22 cellular contexts compared by ENCODE assay signal in the genomic region with DNA sequence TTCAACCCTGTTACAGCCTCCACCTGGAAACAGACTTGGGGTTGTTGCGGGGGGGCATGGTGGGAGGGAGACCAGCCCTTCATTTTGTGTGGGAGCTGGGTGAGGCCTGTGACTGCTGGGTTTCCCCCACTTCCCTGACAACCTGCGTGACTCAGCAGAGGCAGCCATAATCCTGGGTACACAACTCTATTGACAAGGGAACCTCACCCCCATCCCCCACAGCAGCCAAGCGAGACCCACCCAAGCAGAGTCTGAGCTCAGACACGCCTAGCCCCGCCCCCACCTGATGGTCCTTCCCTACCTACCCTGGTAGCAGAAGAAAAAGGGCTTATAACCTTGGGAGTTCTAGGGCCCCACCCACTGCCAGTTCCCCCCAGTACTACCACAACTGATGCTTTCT. TPM values are rescaled to one million over a fixed set of nuclear protein-coding genes. Genes with fewer than 3 reads are reported as not detected.
DNase-seq lines count a peak whose midpoint lies in the region; ATAC-seq, FAIRE-seq and TF ChIP-seq lines count a peak whose summit lies in the region.
"Had no signal": no experiment of that assay in that cellular context is flagged by ENCODE, and none has a peak within 500 bp of the region (broad histone marks: within the 10 kb centered on the region; RNA-seq: fewer than 3 reads in every experiment).

No MANE protein-coding gene starts in this region.

- no peak for TF ChIP-seq RAD21 in HepG2 (CRISPR knock-in tag; IDR thresholded peaks at IDR 0.05)

- H3K4me2 ChIP-seq in HepG2 (ENCODE audit: low read depth, low read length) (no peak overlapping the region), hepatocyte (no peak overlapping the region), OCI-LY7 (ENCODE audit: low read length) (no peak overlapping the region)
- H3K4me2 ChIP-seq: BLaER1, GM23338 had no signal

- FAIRE-seq in HepG2 (lab: Jason Lieb, UNC) = no peak
- FAIRE-seq: H54, HTR-8/SVneo had no signal

- TF ChIP-seq EP300 in HepG2 (IDR thresholded peaks at IDR 0.05; ENCODE audit: low read depth in 2 of 2, low read length in 2 of 2) (no peak), HepG2 (CRISPR knock-in tag; IDR thresholded peaks at IDR 0.05; ENCODE audit: borderline replicate concordance) (no peak), transverse colon (IDR thresholded peaks at IDR 0.05; ENCODE audit: low read depth) (no peak)

- 0% methylated on average over 5 of the region's 5 CpGs for WGBS in HepG2 (ENCODE audit: low lambda C conversion rate)
- no CpG with 5 or more reads among the region's 5 CpGs for WGBS in right lobe of liver (ENCODE audit: insufficient coverage, low coverage, low lambda C conversion rate, missing lambda C conversion rate)
- 83% methylated on average over 4 of the region's 5 CpGs for WGBS in hepatocyte (ENCODE audit: low lambda C conversion rate, missing lambda C conversion rate)
- 71% methylated on average over 5 of the region's 5 CpGs; no CpG with 5 or more reads in 1 of the 2 donors for WGBS in transverse colon (ENCODE audit: low coverage in 1 of 2), 2 donors

- no peak overlapping the region for H3K9ac ChIP-seq in HepG2 (ENCODE audit: insufficient read depth, low read depth, low read length)
- H3K9ac ChIP-seq: BLaER1 had no signal

- H3K9me2 ChIP-seq in hepatocyte (replicated peaks; ENCODE audit: insufficient read depth) (no peaks in the 10 kb centered on the region), OCI-LY7 (ENCODE audit: insufficient read depth, low read length) (no peaks in the 10 kb centered on the region)

- CTCF ChIA-PET in HepG2 (lab: Yijun Ruan, JAX; ENCODE audit: low intra/inter-chr PET ratio, low total read pairs) (no interaction called here), OCI-LY7 (lab: Charles Lee; ENCODE audit: unreplicated experiment) (no interaction called here)

- DNase-seq in HepG2 (ENCODE audit: low spot score) (no peak), right lobe of liver (no peak), epithelial cell of esophagus (ENCODE audit: low read depth) (peak; percentile 19), hepatocyte (ENCODE audit: low spot score) (peak; percentile 28), transverse colon (peak; percentile 8), NCI-H2171 (lab: John Stamatoyannopoulos, UW) (no peak), OCI-LY7 (ENCODE audit: low spot score) (no peak)
- DNase-seq: 8988T; CD4-positive, alpha-beta memory T cell; DMS 273 treated with DMSO at 0.1 percent for 48 hours; DMS79; GDM1; HCEC 1CT; HFFc6 had no signal

- H3K36me3 ChIP-seq in HepG2 (replicated peaks in 1 of 2; ENCODE audit: control insufficient read depth in 1 of 2, insufficient read depth in 2 of 2, low read length in 2 of 2) = no peaks in the 10 kb centered on the region
- no peaks in the 10 kb centered on the region for H3K36me3 ChIP-seq in right lobe of liver
- H3K36me3 ChIP-seq in hepatocyte (replicated peaks; ENCODE audit: insufficient read depth, low read depth) = no peaks in the 10 kb centered on the region
- no peaks in the 10 kb centered on the region for H3K36me3 ChIP-seq in transverse colon
- no peaks in the 10 kb centered on the region for H3K36me3 ChIP-seq in OCI-LY7 (ENCODE audit: insufficient read depth, low read length)
- H3K36me3 ChIP-seq: BLaER1 had no signal

- POLR2A ChIA-PET in HepG2 (lab: Yijun Ruan, JAX) (no interaction called here), OCI-LY7 (lab: Charles Lee) (no interaction called here)

- intact Hi-C loops in HepG2 (cut with micrococcal nuclease; ENCODE audit: unreplicated experiment) = no loop called here
- intact Hi-C loops in right lobe of liver (cut with DNase I) = no loop called here
- intact Hi-C loops in transverse colon (cut with DNase I; ENCODE audit: low total_unique reads) = no loop called here
- intact Hi-C loops in OCI-LY7 (cut with micrococcal nuclease; ENCODE audit: unreplicated experiment) = no loop called here

- H3K4me3 ChIP-seq in HepG2 (replicated peaks in 1 of 3; ENCODE audit: insufficient read depth in 1 of 3, low read depth in 2 of 3, low read length in 3 of 3) (no peak overlapping the region), right lobe of liver (no peak overlapping the region), epithelial cell of esophagus (ENCODE audit: low read length) (no peak overlapping the region), hepatocyte (no peak overlapping the region), transverse colon (no peak overlapping the region), OCI-LY7 (ENCODE audit: low read depth, low read length, poor library complexity, severe bottlenecking) (no peak overlapping the region)
- H3K4me3 ChIP-seq: BLaER1, GM23338 had no signal

- H2AFZ ChIP-seq in HepG2 (ENCODE audit: low read length) = no peak overlapping the region
- no peak overlapping the region for H2AFZ ChIP-seq in hepatocyte
- no peak overlapping the region for H2AFZ ChIP-seq in OCI-LY7 (ENCODE audit: low read length)

- peaks cover 11% of the 10 kb centered on the region for H3K4me1 ChIP-seq in HepG2 (ENCODE audit: insufficient read depth, low read length)
- peaks cover 0 to 10% (median 0%) of the 10 kb centered on the region in 4 donors for H3K4me1 ChIP-seq in right lobe of liver
- H3K4me1 ChIP-seq in hepatocyte (ENCODE audit: insufficient read depth) = peaks cover 11% of the 10 kb centered on the region
- no peaks in the 10 kb centered on the region for H3K4me1 ChIP-seq in transverse colon
- no peaks in the 10 kb centered on the region for H3K4me1 ChIP-seq in OCI-LY7 (ENCODE audit: insufficient read depth, low read length, poor library complexity, severe bottlenecking)
- H3K4me1 ChIP-seq: BLaER1 had no signal

- BruUV-seq in HepG2 (replicated peaks; lab: Mats Ljungman, UMichigan) = no TSS peak
- BruUV-seq in OCI-LY7 (replicated peaks; lab: Mats Ljungman, UMichigan) = no TSS peak

- in situ Hi-C loops in HepG2 (cut with HindIII; ENCODE audit: extremely low pct_ligation_motif_present, low pct_unique_long_range_greater_than_20kb) (no loop called here), transverse colon (cut with MboI; ENCODE audit: low pct_ligation_motif_present in 1 of 4, low pct_unique_long_range_greater_than_20kb in 1 of 4, low sequenced_read_pairs in 3 of 4) (loop anchor here in 3 of 4 donors (25.0 kb wide), 2 partner anchors 318 to 443 kb away; a partner anchor contains a TSS)

- H3K27me3 ChIP-seq in HepG2 (ENCODE audit: control insufficient read depth in 1 of 2, insufficient read depth in 2 of 2, low read length in 2 of 2) (no peaks in the 10 kb centered on the region), right lobe of liver (no peaks in the 10 kb centered on the region), hepatocyte (no peaks in the 10 kb centered on the region), transverse colon (no peaks in the 10 kb centered on the region)
- H3K27me3 ChIP-seq: BLaER1 had no signal

- TF ChIP-seq CTCF in HepG2 (CRISPR knock-in tag; IDR thresholded peaks at IDR 0.05) (no peak), right lobe of liver (IDR thresholded peaks at IDR 0.05) (no peak), epithelial cell of esophagus (IDR thresholded peaks at IDR 0.05; ENCODE audit: insufficient read depth, low read depth, low read length, missing control alignments) (no peak), hepatocyte (IDR thresholded peaks at IDR 0.05; ENCODE audit: poor library complexity) (no peak), transverse colon (IDR thresholded peaks at IDR 0.05) (no peak), OCI-LY7 (conservative IDR thresholded peaks at IDR 0.05; ENCODE audit: low read length) (no peak)

- H3K79me2 ChIP-seq in HepG2 (ENCODE audit: insufficient read depth, low read length) (no peaks in the 10 kb centered on the region), hepatocyte (no peaks in the 10 kb centered on the region), OCI-LY7 (ENCODE audit: insufficient read depth, low read depth, low read length) (no peaks in the 10 kb centered on the region)

- TF ChIP-seq POLR2A in HepG2 (IDR thresholded peaks at IDR 0.05; ENCODE audit: insufficient read depth in 1 of 2, low read depth in 2 of 2, low read length in 2 of 2) (no peak), right lobe of liver (IDR thresholded peaks at IDR 0.05) (no peak), transverse colon (IDR thresholded peaks at IDR 0.05) (no peak)

- no peaks in the 10 kb centered on the region for H3K9me3 ChIP-seq in HepG2 (ENCODE audit: low read length)
- no peaks in the 10 kb centered on the region for H3K9me3 ChIP-seq in right lobe of liver
- H3K9me3 ChIP-seq in hepatocyte (ENCODE audit: low read depth) = no peaks in the 10 kb centered on the region
- H3K9me3 ChIP-seq in transverse colon = no peaks in the 10 kb centered on the region
- H3K9me3 ChIP-seq in OCI-LY7 (ENCODE audit: low read length) = no peaks in the 10 kb centered on the region

- H3K27ac ChIP-seq in HepG2 (ENCODE audit: extremely low read length, insufficient read depth, low read length) = no peak overlapping the region
- H3K27ac ChIP-seq in right lobe of liver = no peak overlapping the region
- H3K27ac ChIP-seq in hepatocyte = no peak overlapping the region
- H3K27ac ChIP-seq in transverse colon = no peak overlapping the region
- H3K27ac ChIP-seq in OCI-LY7 (ENCODE audit: low read depth, low read length, poor library complexity, severe bottlenecking) = no peak overlapping the region
- H3K27ac ChIP-seq: BLaER1 had no signal

- no peak for ATAC-seq in HepG2
- ATAC-seq in right lobe of liver = no peak
- no peak for ATAC-seq in HG02938 (IDR thresholded peaks at IDR 0.05; ENCODE audit: unreplicated experiment)
- ATAC-seq: GM23338 had no signal

- H4K20me1 ChIP-seq in HepG2 (ENCODE audit: insufficient read depth, low read length) = no peaks in the 10 kb centered on the region
- H4K20me1 ChIP-seq in hepatocyte (ENCODE audit: insufficient read depth, poor library complexity, severe bottlenecking) = no peaks in the 10 kb centered on the region
- H4K20me1 ChIP-seq in OCI-LY7 (ENCODE audit: insufficient read depth, low read length) = no peaks in the 10 kb centered on the region
- H4K20me1 ChIP-seq: BLaER1 had no signal

RNA-seq across cellular contexts. Expression of a gene that starts 8.0 kb away (rescaled TPM):
- not detected in 2 replicates for total RNA-seq in HepG2 (2016; rRNA removed; fragmentation: Illumina TruSeq; extraction: Trizol)
- total RNA-seq in HepG2 (2016; cell fraction: cytosol; rRNA removed; fragmentation: Illumina TruSeq; extraction: Trizol; ENCODE audit: low read depth) = not detected in 2 replicates
- not detected in 2 replicates for total RNA-seq in HepG2 (2016; cell fraction: insoluble cytoplasmic fraction; rRNA removed; fragmentation: Illumina TruSeq; extraction: Trizol)
- not detected in 2 replicates for total RNA-seq in HepG2 (2016; cell fraction: membrane; rRNA removed; fragmentation: Illumina TruSeq; extraction: Trizol)
- total RNA-seq in HepG2 (2016; cell fraction: nucleus; rRNA removed; fragmentation: Illumina TruSeq; extraction: Trizol) = not detected in 2 replicates
- not detected in 2 replicates for polyA plus RNA-seq in HepG2 (2011; rRNA removed)
- not detected in 2 replicates for polyA plus RNA-seq in HepG2 (2011; cell fraction: cytosol; rRNA removed)
- polyA plus RNA-seq in HepG2 (2011; cell fraction: nucleus; rRNA removed) = not detected in 2 replicates
- not detected in 2 replicates for polyA plus RNA-seq in HepG2 (2012)
- polyA plus RNA-seq in HepG2 (2016; cell fraction: cytosol; fragmentation: Illumina TruSeq; extraction: Trizol; ENCODE audit: low read depth) = not detected in 2 replicates
- polyA plus RNA-seq in HepG2 (2016; cell fraction: insoluble cytoplasmic fraction; fragmentation: Illumina TruSeq; extraction: Trizol; ENCODE audit: low read depth) = not detected in 2 replicates
- polyA plus RNA-seq in HepG2 (2016; cell fraction: membrane; fragmentation: Illumina TruSeq; extraction: Trizol; ENCODE audit: low read depth) = not detected in 2 replicates
- polyA plus RNA-seq in HepG2 (2016; cell fraction: nucleus; fragmentation: Illumina TruSeq; extraction: Trizol; ENCODE audit: insufficient read depth, low read depth) = not detected in 2 replicates
- polyA minus RNA-seq in HepG2 (2011; rRNA and poly(A)+ RNA removed; ENCODE audit: low replicate concordance) = 0.07 TPM in 1 of 2 replicates, not detected in the other
- not detected in 2 replicates for polyA minus RNA-seq in HepG2 (2011; cell fraction: cytosol; rRNA and poly(A)+ RNA removed)
- polyA minus RNA-seq in HepG2 (2011; cell fraction: nucleus; rRNA and poly(A)+ RNA removed) = not detected in 2 replicates
- total RNA-seq in right lobe of liver = not detected
- not detected in 2 replicates for total RNA-seq in hepatocyte
- not detected in 2 replicates for polyA plus RNA-seq in hepatocyte
- total RNA-seq in transverse colon = not detected
- total RNA-seq in OCI-LY7 (2014; rRNA removed; shearing (Covaris generic)) = not detected in 2 replicates
- not detected in 2 replicates for total RNA-seq in OCI-LY7 (2022)
- total RNA-seq: CD4-positive, alpha-beta memory T cell; GM23338 had no signal
- polyA plus RNA-seq: AG04450; CD14-positive monocyte; CD4-positive, alpha-beta memory T cell; GM23338; IgD-negative memory B cell had no signal

Comparison
In these comparisons a context has a peak if more than half of its experiments do, and no peak if none do; other contexts are left out.
1. DNase-seq: peak in epithelial cell of esophagus (single experiment), hepatocyte (single experiment) and transverse colon (single experiment); none in HepG2 (single experiment), right lobe of liver (0 of 3), NCI-H2171 (single experiment) and OCI-LY7 (single experiment).